ENCODE assay signal across 2 cellular contexts in the genomic region with DNA sequence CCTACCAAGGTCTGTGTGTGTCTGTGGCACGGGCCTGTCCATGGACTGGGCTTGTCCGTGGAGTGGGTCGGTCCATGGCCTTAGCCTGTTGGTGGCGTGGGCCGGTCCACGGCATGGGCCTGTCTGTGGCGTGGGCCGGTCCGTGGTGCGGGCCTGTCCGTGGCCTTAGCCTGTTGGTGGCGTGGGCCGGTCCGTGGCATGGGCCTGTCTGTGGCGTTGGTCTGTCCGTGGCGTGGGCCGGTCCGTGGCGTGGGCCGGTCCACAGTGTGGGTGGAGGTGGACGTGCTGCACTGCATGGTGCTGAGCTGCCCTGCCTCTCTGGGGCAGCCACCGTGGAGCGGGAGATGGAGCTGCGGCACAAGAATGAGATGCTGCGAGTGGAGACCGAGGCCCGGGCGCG.
TF ChIP-seq lines count a peak whose summit lies in the region.

No MANE protein-coding gene starts in this region.

TF ChIP-seq in GM23338, 12 proteins besides CTCF, POLR2A, EP300 and RAD21:
- TF ChIP-seq EZH2phosphoT487 (IDR thresholded peaks at IDR 0.05; ENCODE audit: unreplicated experiment): peak; percentile 80

TF ChIP-seq in HepG2, 621 proteins besides CTCF, POLR2A, EP300 and RAD21:
- TF ChIP-seq RBFOX2 (IDR thresholded peaks at IDR 0.05; ENCODE audit: low read depth, low read length): peak; percentile 33; the same call in 1 of the 2 replicates
